10 cellular contexts compared by ENCODE assay signal in genomic region chr16:1774456-1774795, GRCh38. TPM values are rescaled to one million over a fixed set of nuclear protein-coding genes. Genes with fewer than 3 reads are reported as not detected.
DNase-seq lines count a peak whose midpoint lies in the region; ATAC-seq, FAIRE-seq and TF ChIP-seq lines count a peak whose summit lies in the region.
"Had no signal": no experiment of that assay in that cellular context is flagged by ENCODE, and none has a peak within 500 bp of the region (broad histone marks: within the 10 kb centered on the region; RNA-seq: fewer than 3 reads in every experiment).

No MANE protein-coding gene starts in this region.

- ATAC-seq in CD4-positive, CD25-positive, alpha-beta regulatory T cell (ENCODE audit: low read depth in 2 of 2): no peak

- peak overlapping the region; percentile 83 for H3K4me2 ChIP-seq in Loucy (ENCODE audit: low read depth, low read length, poor library complexity, severe bottlenecking)
- no peak overlapping the region for H3K4me2 ChIP-seq in neural cell (ENCODE audit: low read length)

- no peak overlapping the region for H2AFZ ChIP-seq in Loucy (ENCODE audit: low read length)
- no peak overlapping the region for H2AFZ ChIP-seq in neural cell (ENCODE audit: low read depth, low read length)

- H3K4me3 ChIP-seq in CD4-positive, CD25-positive, alpha-beta regulatory T cell (ENCODE audit: low read depth, low read length): no peak overlapping the region
- H3K4me3 ChIP-seq in Loucy (ENCODE audit: low read length, poor library complexity, severe bottlenecking): peak overlapping the region; percentile 95
- peak overlapping the region; percentile 83 for H3K4me3 ChIP-seq in choroid plexus epithelial cell (ENCODE audit: low read depth, low read length)
- peak overlapping the region; percentile 98 for H3K4me3 ChIP-seq in neural cell (ENCODE audit: low read length)

- DNase-seq in CD4-positive, CD25-positive, alpha-beta regulatory T cell: no peak
- no peak for DNase-seq in choroid plexus epithelial cell (ENCODE audit: low read depth)
- DNase-seq in inferior parietal cortex (ENCODE audit: extremely low spot score): no peak
- DNase-seq in substantia nigra (lab: John Stamatoyannopoulos, UW): no peak
- no peak for DNase-seq in EL
- no peak for DNase-seq in HTR-8/SVneo (ENCODE audit: insufficient read length, low spot score)
- DNase-seq: immature natural killer cell, NCI-H526 had no signal

- no peaks in the 10 kb centered on the region for H3K9me3 ChIP-seq in CD4-positive, CD25-positive, alpha-beta regulatory T cell (ENCODE audit: control insufficient read depth in 2 of 2, low read length in 2 of 2)
- H3K9me3 ChIP-seq in Loucy (ENCODE audit: insufficient read depth, low read depth, low read length) (no peaks in the 10 kb centered on the region), neural cell (ENCODE audit: low read length) (no peaks in the 10 kb centered on the region)

- peaks cover 17% of the 10 kb centered on the region for H3K36me3 ChIP-seq in CD4-positive, CD25-positive, alpha-beta regulatory T cell (ENCODE audit: control insufficient read depth, insufficient read depth, low read length)
- H3K36me3 ChIP-seq in Loucy (ENCODE audit: insufficient read depth, low read length) (no peaks in the 10 kb centered on the region), neural cell (ENCODE audit: insufficient read depth, low read length) (no peaks in the 10 kb centered on the region)

- no peak for TF ChIP-seq EP300 in neural cell (conservative IDR thresholded peaks at IDR 0.05; ENCODE audit: poor library complexity, severe bottlenecking)

- H3K36me3 Mint-ChIP-seq in CD4-positive, CD25-positive, alpha-beta regulatory T cell: no peaks in the 10 kb centered on the region
- H3K36me3 Mint-ChIP-seq: immature natural killer cell had no signal

- no peak overlapping the region for H3K27ac ChIP-seq in CD4-positive, CD25-positive, alpha-beta regulatory T cell (ENCODE audit: insufficient read depth, low read length, poor library complexity, severe bottlenecking)
- no peak overlapping the region for H3K27ac ChIP-seq in neural cell (ENCODE audit: low read length)
- no peak overlapping the region for H3K27ac ChIP-seq in substantia nigra (ENCODE audit: low read depth, low read length, poor library complexity, severe bottlenecking)

- H3K27me3 ChIP-seq in CD4-positive, CD25-positive, alpha-beta regulatory T cell (ENCODE audit: control insufficient read depth, insufficient read depth, low read length): no peaks in the 10 kb centered on the region
- H3K27me3 ChIP-seq in Loucy (ENCODE audit: insufficient read depth, low read length, poor library complexity, severe bottlenecking): no peaks in the 10 kb centered on the region
- no peaks in the 10 kb centered on the region for H3K27me3 ChIP-seq in neural cell (ENCODE audit: insufficient read depth, low read depth, low read length)

- H4K20me1 ChIP-seq in Loucy (ENCODE audit: insufficient read depth, low read length, poor library complexity, severe bottlenecking) (peaks cover 10% of the 10 kb centered on the region), neural cell (ENCODE audit: insufficient read depth) (peaks cover 14% of the 10 kb centered on the region)

- H3K4me1 Mint-ChIP-seq in CD4-positive, CD25-positive, alpha-beta regulatory T cell: peaks cover 0 to 18% (median 1%) of the 10 kb centered on the region in 4 donors

- peak overlapping the region in 1 of 3 donors; percentile 32 for H3K27ac Mint-ChIP-seq in CD4-positive, CD25-positive, alpha-beta regulatory T cell

- TF ChIP-seq CTCF in Loucy (conservative IDR thresholded peaks at IDR 0.05; ENCODE audit: low read length) (no peak), choroid plexus epithelial cell (conservative IDR thresholded peaks at IDR 0.05; ENCODE audit: low read depth, low read length) (no peak), neural cell (IDR thresholded peaks at IDR 0.05; ENCODE audit: poor library complexity, severe bottlenecking) (no peak)

- H3K27me3 Mint-ChIP-seq in CD4-positive, CD25-positive, alpha-beta regulatory T cell: no peaks in the 10 kb centered on the region

- H3K9ac ChIP-seq in Loucy (ENCODE audit: low read depth, low read length, poor library complexity, severe bottlenecking) (peak overlapping the region; percentile 86), neural cell (ENCODE audit: low read length) (peak overlapping the region; percentile 84)

- H3K9me3 Mint-ChIP-seq in CD4-positive, CD25-positive, alpha-beta regulatory T cell: no peaks in the 10 kb centered on the region
- H3K9me3 Mint-ChIP-seq: immature natural killer cell had no signal

- H3K9me2 ChIP-seq in Loucy (replicated peaks; ENCODE audit: low read depth, low read length): no peaks in the 10 kb centered on the region
- no peaks in the 10 kb centered on the region for H3K9me2 ChIP-seq in neural cell (ENCODE audit: insufficient read depth, low read length)

- H3F3A ChIP-seq in Loucy (ENCODE audit: low read depth) (no peaks in the 10 kb centered on the region), neural cell (ENCODE audit: insufficient read depth, low read length, poor library complexity, severe bottlenecking) (no peaks in the 10 kb centered on the region)

- TF ChIP-seq RAD21 in neural cell (conservative IDR thresholded peaks at IDR 0.05): no peak

- peaks cover 46% of the 10 kb centered on the region for H3K4me1 ChIP-seq in CD4-positive, CD25-positive, alpha-beta regulatory T cell (ENCODE audit: control insufficient read depth, insufficient read depth, low read length, poor library complexity, severe bottlenecking)
- no peaks in the 10 kb centered on the region for H3K4me1 ChIP-seq in Loucy (ENCODE audit: insufficient read depth, low read length, poor library complexity, severe bottlenecking)

- H3K79me2 ChIP-seq in Loucy (ENCODE audit: insufficient read depth, low read length) (peaks cover 23% of the 10 kb centered on the region; the same call in 1 of the 2 replicates), neural cell (replicated peaks; ENCODE audit: insufficient read depth, low read length) (peaks cover 9% of the 10 kb centered on the region)

- FAIRE-seq in HTR-8/SVneo (lab: Jason Lieb, UNC): no peak

- H3K4me3 Mint-ChIP-seq in CD4-positive, CD25-positive, alpha-beta regulatory T cell: peak overlapping the region; percentile 41 to 97 (median 91)

TF ChIP-seq in neural cell, 6 proteins besides CTCF, POLR2A, EP300 and RAD21:
- TF ChIP-seq EZH2 (IDR thresholded peaks at IDR 0.05; ENCODE audit: borderline replicate concordance, insufficient read depth, low read length, poor library complexity, severe bottlenecking) (no peak), TAF1 (IDR thresholded peaks at IDR 0.05; ENCODE audit: low read depth) (no peak), SMC3 (conservative IDR thresholded peaks at IDR 0.05; ENCODE audit: poor library complexity) (no peak), REST (IDR thresholded peaks at IDR 0.05; ENCODE audit: borderline replicate concordance) (no peak), MXI1 (conservative IDR thresholded peaks at IDR 0.05; ENCODE audit: poor library complexity, severe bottlenecking) (no peak), POLR2AphosphoS5 (IDR thresholded peaks at IDR 0.05) (no peak)

RNA-seq across cellular contexts. Expression of gene MRPS34, which starts 1.5 kb away (rescaled TPM):
- total RNA-seq in CD4-positive, CD25-positive, alpha-beta regulatory T cell: 46.5 TPM
- polyA plus RNA-seq in CD4-positive, CD25-positive, alpha-beta regulatory T cell: 100 to 1,000 TPM; 143 to 176 (median 155) TPM
- polyA plus RNA-seq in neural cell: 113 and 152 TPM in 2 replicates
- 32.9 and 48.0 TPM in 2 replicates for polyA minus RNA-seq in neural cell

RNA-seq across cellular contexts. Expression of gene EME2, which starts 1.8 kb away (rescaled TPM):
- total RNA-seq in CD4-positive, CD25-positive, alpha-beta regulatory T cell: 19.0 TPM
- polyA plus RNA-seq in CD4-positive, CD25-positive, alpha-beta regulatory T cell: 1 to 10 TPM in 1 of 4 donors, under 1 TPM in 3; 0.57 to 1.1 (median 0.64) TPM
- 21.2 and 25.6 TPM in 2 replicates for polyA plus RNA-seq in neural cell
- 17.4 and 18.7 TPM in 2 replicates for polyA minus RNA-seq in neural cell

RNA-seq across cellular contexts. Expression of gene NME3, which starts 3.1 kb away (rescaled TPM):
- 45.1 TPM for total RNA-seq in CD4-positive, CD25-positive, alpha-beta regulatory T cell
- 100 to 1,000 TPM in 1 of 4 donors, 10 to 100 TPM in 3; 63.8 to 101 (median 75.0) TPM for polyA plus RNA-seq in CD4-positive, CD25-positive, alpha-beta regulatory T cell
- 102 and 145 TPM in 2 replicates for polyA plus RNA-seq in neural cell
- polyA minus RNA-seq in neural cell: 13.8 and 21.4 TPM in 2 replicates

RNA-seq across cellular contexts. Expression of gene SPSB3, which starts 7.9 kb away (rescaled TPM):
- total RNA-seq in CD4-positive, CD25-positive, alpha-beta regulatory T cell: 85.2 TPM
- 10 to 100 TPM; 61.1 to 72.3 (median 70.8) TPM for polyA plus RNA-seq in CD4-positive, CD25-positive, alpha-beta regulatory T cell
- polyA plus RNA-seq in neural cell: 315 and 373 TPM in 2 replicates
- polyA minus RNA-seq in neural cell: 86.0 and 88.4 TPM in 2 replicates

RNA-seq across cellular contexts. Expression of gene NUBP2, which starts 8.3 kb away (rescaled TPM):
- 41.6 TPM for total RNA-seq in CD4-positive, CD25-positive, alpha-beta regulatory T cell
- polyA plus RNA-seq in CD4-positive, CD25-positive, alpha-beta regulatory T cell: 100 to 1,000 TPM in 1 of 4 donors, 10 to 100 TPM in 3; 88.8 to 104 (median 96.6) TPM
- polyA plus RNA-seq in neural cell: 213 and 246 TPM in 2 replicates
- 81.8 and 102 TPM in 2 replicates for polyA minus RNA-seq in neural cell

Comparison
In these comparisons a context has a peak if more than half of its experiments do, and no peak if none do; other contexts are left out.
1. RNA of gene EME2, which starts 1.8 kb away (polyA plus RNA-seq): 21.2 to 25.6 TPM in neural cell; 0.57 to 1.1 TPM in CD4-positive, CD25-positive, alpha-beta regulatory T cell; every median in the first group is over 10 times any median in the second.